Comparison of ENCODE assay signal across 9 cellular contexts in the genomic region with DNA sequence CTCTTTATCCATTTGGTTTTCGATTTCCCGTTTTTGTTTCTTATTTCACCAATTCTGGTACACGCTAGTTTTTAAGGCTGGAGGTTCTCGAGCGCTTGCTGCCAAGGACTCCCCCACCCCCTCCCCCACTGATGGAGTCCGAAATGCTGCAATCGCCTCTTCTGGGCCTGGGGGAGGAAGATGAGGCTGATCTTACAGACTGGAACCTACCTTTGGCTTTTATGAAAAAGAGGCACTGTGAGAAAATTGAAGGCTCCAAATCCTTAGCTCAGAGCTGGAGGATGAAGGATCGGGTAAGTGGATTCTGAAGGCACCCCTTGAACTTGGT. TPM values are rescaled to one million over a fixed set of nuclear protein-coding genes. Genes with fewer than 3 reads are reported as not detected.
DNase-seq lines count a peak whose midpoint lies in the region; ATAC-seq and TF ChIP-seq lines count a peak whose summit lies in the region.
"Had no signal": no experiment of that assay in that cellular context is flagged by ENCODE, and none has a peak within 500 bp of the region (broad histone marks: within the 10 kb centered on the region; RNA-seq: fewer than 3 reads in every experiment).

No MANE protein-coding gene starts in this region.

- no peaks in the 10 kb centered on the region for H3K27me3 ChIP-seq in OCI-LY1 (ENCODE audit: insufficient read depth, low read length)
- no peaks in the 10 kb centered on the region for H3K27me3 ChIP-seq in endodermal cell (ENCODE audit: control insufficient read depth, insufficient read depth, low read length, poor library complexity, severe bottlenecking)
- H3K27me3 ChIP-seq in osteoblast (ENCODE audit: insufficient read depth, low read length) = peaks cover 3% of the 10 kb centered on the region

- no peaks in the 10 kb centered on the region for H3K36me3 ChIP-seq in OCI-LY1 (ENCODE audit: insufficient read depth, low read length)
- no peaks in the 10 kb centered on the region for H3K36me3 ChIP-seq in endodermal cell (ENCODE audit: control insufficient read depth, insufficient read depth, low read length)
- no peaks in the 10 kb centered on the region for H3K36me3 ChIP-seq in osteoblast (ENCODE audit: insufficient read depth, low read length)

- no peak for ATAC-seq in HG03039 (IDR thresholded peaks at IDR 0.05; ENCODE audit: unreplicated experiment)

- no peaks in the 10 kb centered on the region for H3K36me3 Mint-ChIP-seq in endodermal cell (ENCODE audit: low read depth)

- H3K27me3 Mint-ChIP-seq in endodermal cell (ENCODE audit: insufficient read depth) = peaks cover 14% of the 10 kb centered on the region

- H2AFZ ChIP-seq in OCI-LY1 (ENCODE audit: low read length) (no peak overlapping the region), osteoblast (ENCODE audit: low read length) (peak overlapping the region; percentile 98)

- DNase-seq in EH (ENCODE audit: low read depth) (peak; percentile 18), endodermal cell (no peak), osteoblast (ENCODE audit: insufficient read length, low spot score, missing footprints) (no peak), iPS-NIHi7 (ENCODE audit: extremely low spot score) (no peak), putamen (ENCODE audit: low spot score) (no peak), A172 (ENCODE audit: low spot score) (no peak)
- DNase-seq: NCI-H2171 had no signal

- TF ChIP-seq CTCF in OCI-LY1 (IDR thresholded peaks at IDR 0.05; ENCODE audit: low read length) (no peak), endodermal cell (conservative IDR thresholded peaks at IDR 0.05) (no peak), osteoblast (IDR thresholded peaks at IDR 0.05; ENCODE audit: extremely low read depth, low read depth, low read length) (no peak)

- H4K20me1 ChIP-seq in OCI-LY1 (ENCODE audit: insufficient read depth, low read length) (no peaks in the 10 kb centered on the region), osteoblast (ENCODE audit: insufficient read depth, low read length) (peaks cover 17% of the 10 kb centered on the region)

- H3K9me3 Mint-ChIP-seq in endodermal cell = no peaks in the 10 kb centered on the region

- 9 to 16% methylated on average over 4 to 8 of the region's 8 CpGs for WGBS in endodermal cell (ENCODE audit: insufficient coverage in 1 of 2, insufficient read length in 1 of 2), 2 experiments

- H3K4me1 ChIP-seq in OCI-LY1 (ENCODE audit: insufficient read depth, low read length, severe bottlenecking) (peaks cover 42% of the 10 kb centered on the region), endodermal cell (ENCODE audit: control insufficient read depth, insufficient read depth, low read length) (no peaks in the 10 kb centered on the region), osteoblast (ENCODE audit: insufficient read depth, low read length) (peaks cover 16% of the 10 kb centered on the region)

- H3K4me3 ChIP-seq in OCI-LY1 (ENCODE audit: low read depth, low read length, poor library complexity, severe bottlenecking) (peak overlapping the region; percentile 98), endodermal cell (ENCODE audit: low read length) (peak overlapping the region; percentile 81), osteoblast (ENCODE audit: insufficient read depth, low read length) (peak overlapping the region; percentile 100)

- H3K9me2 ChIP-seq in OCI-LY1 (ENCODE audit: low read depth, low read length) = no peaks in the 10 kb centered on the region

- peaks cover 13% of the 10 kb centered on the region for H3K4me1 Mint-ChIP-seq in endodermal cell

- H3K27ac ChIP-seq in OCI-LY1 (ENCODE audit: low read depth, low read length, poor library complexity, severe bottlenecking) = peak overlapping the region; percentile 74
- H3K27ac ChIP-seq in endodermal cell (ENCODE audit: low read depth, low read length) = no peak overlapping the region
- H3K27ac ChIP-seq in osteoblast (ENCODE audit: low read depth, low read length) = peak overlapping the region; percentile 97

- H3K4me3 Mint-ChIP-seq in endodermal cell = peak overlapping the region; percentile 90

- peaks cover 58% of the 10 kb centered on the region for H3K79me2 ChIP-seq in OCI-LY1 (ENCODE audit: insufficient read depth, low read length)
- H3K79me2 ChIP-seq in osteoblast (ENCODE audit: insufficient read depth, low read length) = peaks cover 59% of the 10 kb centered on the region

- no peaks in the 10 kb centered on the region for H3F3A ChIP-seq in OCI-LY1 (ENCODE audit: insufficient read depth, low read length)

- H3K9ac ChIP-seq in OCI-LY1 (ENCODE audit: low read length) (peak overlapping the region; percentile 96), endodermal cell (ENCODE audit: extremely low read depth, low read length, poor library complexity, severe bottlenecking) (peak overlapping the region; percentile 94)

- peak overlapping the region; percentile 94 for H3K27ac Mint-ChIP-seq in endodermal cell

- H3K9me3 ChIP-seq in OCI-LY1 (ENCODE audit: low read length) (no peaks in the 10 kb centered on the region), endodermal cell (ENCODE audit: control insufficient read depth, low read length) (no peaks in the 10 kb centered on the region), osteoblast (ENCODE audit: low read depth, low read length) (no peaks in the 10 kb centered on the region)

- peak overlapping the region; percentile 93 for H3K4me2 ChIP-seq in OCI-LY1 (ENCODE audit: low read length)
- peak overlapping the region; percentile 97 for H3K4me2 ChIP-seq in osteoblast (ENCODE audit: insufficient read depth, low read length)

RNA-seq across cellular contexts. Expression of gene RPTOR, which starts 0.8 kb away (rescaled TPM):
- 10 to 100 TPM; 45.1 to 53.4 TPM for total RNA-seq in endodermal cell
- polyA plus RNA-seq in endodermal cell (2013, experiment 1 of 2) = 17.1 TPM
- polyA plus RNA-seq in endodermal cell (2013, experiment 2 of 2) = 17.6 TPM
- 26.5 and 27.9 TPM in 2 replicates for total RNA-seq in osteoblast
- total RNA-seq in A172 (2014; rRNA removed; shearing (Covaris generic)) = 17.4 and 20.7 TPM in 2 replicates
